Comparison of ENCODE assay signal across 6 cellular contexts in the genomic region with DNA sequence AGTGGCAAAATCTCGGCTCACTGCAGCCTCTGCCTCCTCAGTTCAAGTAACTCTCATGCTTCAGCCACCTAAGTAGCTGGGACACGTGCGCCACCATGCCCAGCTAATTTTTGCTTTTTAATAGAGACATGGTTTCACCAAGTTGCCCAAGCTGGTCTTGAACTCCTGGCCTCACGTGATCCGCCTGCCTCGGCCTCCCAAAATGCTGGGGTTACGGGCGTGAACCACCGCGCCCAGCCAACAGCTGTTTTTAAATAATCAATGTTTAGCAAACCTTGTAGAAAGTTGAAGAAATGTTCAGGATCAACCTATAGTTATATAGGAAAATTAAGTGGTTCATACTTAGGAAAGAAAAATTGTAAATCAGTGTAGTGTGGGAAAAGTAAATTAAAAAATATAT.
"Had no signal": no experiment of that assay in that cellular context is flagged by ENCODE, and none has a peak within 500 bp of the region (broad histone marks: within the 10 kb centered on the region; RNA-seq: fewer than 3 reads in every experiment).

No MANE protein-coding gene starts in this region.

- H3K36me3 Mint-ChIP-seq: IgD-negative memory B cell had no signal

- H3K4me3 Mint-ChIP-seq: IgD-negative memory B cell had no signal

- ATAC-seq: HepG2, K562 had no signal

- H3K9me3 Mint-ChIP-seq: IgD-negative memory B cell had no signal

- H3K27me3 Mint-ChIP-seq: IgD-negative memory B cell had no signal

- H3K4me3 ChIP-seq: K562 had no signal

- DNase-seq: IMR-90, KBM-7 had no signal

- H3K27ac ChIP-seq: HL-60 had no signal
